14 cellular contexts compared by ENCODE assay signal in genomic region chr22:42821386-42821785, GRCh38. TPM values are rescaled to one million over a fixed set of nuclear protein-coding genes. Genes with fewer than 3 reads are reported as not detected.
DNase-seq lines count a peak whose midpoint lies in the region; ATAC-seq, FAIRE-seq and TF ChIP-seq lines count a peak whose summit lies in the region.
"Had no signal": no experiment of that assay in that cellular context is flagged by ENCODE, and none has a peak within 500 bp of the region (broad histone marks: within the 10 kb centered on the region; RNA-seq: fewer than 3 reads in every experiment).

No MANE protein-coding gene starts in this region.

- no peak for TF ChIP-seq RAD21 in A549 (conservative IDR thresholded peaks at IDR 0.05 in 1 of 2, IDR thresholded peaks at IDR 0.05 in 1 of 2)

- peaks cover 54% of the 10 kb centered on the region for H3F3A ChIP-seq in GM23248 (ENCODE audit: insufficient read depth)

- no peaks in the 10 kb centered on the region for H3K27me3 Mint-ChIP-seq in activated T-helper 17 cell treated with anti-CD3 and anti-CD28 coated beads, Interleukin-2, amount 50 U/mL, for 72 hours
- no peaks in the 10 kb centered on the region for H3K27me3 Mint-ChIP-seq in memory B cell
- no peaks in the 10 kb centered on the region for H3K27me3 Mint-ChIP-seq in natural killer cell treated with Interleukin-12 subunit alpha and Interleukin-12 subunit beta and Interleukin-15 and Interleukin-18, amount 100 ng/mL, for 72 hours
- H3K27me3 Mint-ChIP-seq: CD4-positive, alpha-beta memory T cell; IgD-negative memory B cell had no signal

- no peak for FAIRE-seq in A549 (lab: Jason Lieb, UNC)
- FAIRE-seq: A204.1 had no signal

- POLR2A ChIA-PET in A549 (lab: Yijun Ruan, JAX) = no interaction called here

- H3K4me1 ChIP-seq in A549 (no peaks in the 10 kb centered on the region), GM23248 (ENCODE audit: insufficient read depth) (peaks cover 28% of the 10 kb centered on the region)
- H3K4me1 ChIP-seq: BE2C had no signal

- H3K27ac Mint-ChIP-seq in activated T-helper 17 cell treated with anti-CD3 and anti-CD28 coated beads, Interleukin-2, amount 50 U/mL, for 72 hours = peak overlapping the region; percentile 4
- H3K27ac Mint-ChIP-seq in memory B cell = peak overlapping the region; percentile 21
- H3K27ac Mint-ChIP-seq in natural killer cell treated with Interleukin-12 subunit alpha and Interleukin-12 subunit beta and Interleukin-15 and Interleukin-18, amount 100 ng/mL, for 72 hours = no peak overlapping the region
- H3K27ac Mint-ChIP-seq: IgD-negative memory B cell had no signal

- no peaks in the 10 kb centered on the region for H3K9me3 Mint-ChIP-seq in activated T-helper 17 cell treated with anti-CD3 and anti-CD28 coated beads, Interleukin-2, amount 50 U/mL, for 72 hours
- no peaks in the 10 kb centered on the region for H3K9me3 Mint-ChIP-seq in memory B cell
- H3K9me3 Mint-ChIP-seq in natural killer cell treated with Interleukin-12 subunit alpha and Interleukin-12 subunit beta and Interleukin-15 and Interleukin-18, amount 100 ng/mL, for 72 hours = no peaks in the 10 kb centered on the region
- H3K9me3 Mint-ChIP-seq: IgD-negative memory B cell had no signal

- H3K4me2 ChIP-seq in A549 (no peak overlapping the region), GM23248 (ENCODE audit: unreplicated experiment) (no peak overlapping the region)

- CTCF ChIA-PET in A549 (lab: Yijun Ruan, JAX) = interaction anchor here (1.2 to 1.6 kb wide), 3 partner anchors 9 to 160 kb away, joined by 3 to 4 read pairs (median 4); no protein-coding TSS in a partner anchor

- H3K27me3 ChIP-seq in GM23248 (replicated peaks; ENCODE audit: insufficient read depth) = no peaks in the 10 kb centered on the region
- H3K27me3 ChIP-seq: BE2C had no signal

- peaks cover 65% of the 10 kb centered on the region for H3K36me3 ChIP-seq in GM23248 (ENCODE audit: low read depth)
- H3K36me3 ChIP-seq: BE2C had no signal

- 88% methylated on average over 3 of the region's 3 CpGs for WGBS in A549 (ENCODE audit: missing lambda C conversion rate)
- WGBS in GM23248 (ENCODE audit: low coverage in 1 of 2, low lambda C conversion rate in 2 of 2, missing lambda C conversion rate in 2 of 2), 2 experiments = 89 to 94% methylated on average over 3 of the region's 3 CpGs

- H3K27ac ChIP-seq in A549 (no peak overlapping the region), GM23248 (0 out of 2 replicates have a peak overlapping the region, but pooled peaks have one; percentile 51)
- H3K27ac ChIP-seq: C4-2B had no signal

- no peak overlapping the region for H3K4me3 ChIP-seq in A549
- no peak overlapping the region for H3K4me3 ChIP-seq in GM23248

- TF ChIP-seq CTCF in A549 (IDR thresholded peaks at IDR 0.05) = no peak

- no peak for DNase-seq in A549 (ENCODE audit: low read depth in 1 of 2, low spot score in 1 of 2)
- no peak for DNase-seq in GM23248
- no peak for DNase-seq in memory B cell (ENCODE audit: low spot score in 2 of 2)
- DNase-seq in activated naive CD4-positive, alpha-beta T cell treated with Interleukin-2 at 50 U/mL for 16 hours = no peak
- DNase-seq in natural killer cell treated with Interleukin-12 subunit alpha and Interleukin-12 subunit beta and Interleukin-15 and Interleukin-18, amount 100 ng/mL, for 72 hours (ENCODE audit: low spot score) = no peak
- no peak for DNase-seq in islet precursor cell
- DNase-seq: BE2C; CD4-positive, alpha-beta memory T cell; DND-41; GDM1 had no signal

- H4K20me1 ChIP-seq in GM23248 (ENCODE audit: insufficient read depth) = no peaks in the 10 kb centered on the region

- in situ Hi-C loops in GM23248 (cut with MboI) = no loop called here

- H3K9ac ChIP-seq in GM23248 = no peak overlapping the region

- TF ChIP-seq EP300 in A549 (IDR thresholded peaks at IDR 0.05) = no peak

- peaks cover 6% of the 10 kb centered on the region; the same call in 2 of the 3 replicates for H3K9me3 ChIP-seq in A549
- H3K9me3 ChIP-seq in GM23248 (ENCODE audit: low read depth) = no peaks in the 10 kb centered on the region
- H3K9me3 ChIP-seq: BE2C had no signal

- ATAC-seq in A549 (no peak), memory B cell (ENCODE audit: low read depth) (no peak)
- ATAC-seq in activated T-helper 17 cell treated with anti-CD3 and anti-CD28 coated beads, Interleukin-2, amount 50 U/mL, for 72 hours (replicated peaks) = no peak
- ATAC-seq in natural killer cell treated with Interleukin-12 subunit alpha and Interleukin-12 subunit beta and Interleukin-15 and Interleukin-18, amount 100 ng/mL, for 72 hours = no peak

- no peak overlapping the region for H3K4me3 Mint-ChIP-seq in activated T-helper 17 cell treated with anti-CD3 and anti-CD28 coated beads, Interleukin-2, amount 50 U/mL, for 72 hours
- H3K4me3 Mint-ChIP-seq in memory B cell = no peak overlapping the region
- H3K4me3 Mint-ChIP-seq in natural killer cell treated with Interleukin-12 subunit alpha and Interleukin-12 subunit beta and Interleukin-15 and Interleukin-18, amount 100 ng/mL, for 72 hours = no peak overlapping the region
- H3K4me3 Mint-ChIP-seq: CD4-positive, alpha-beta memory T cell had no signal

- peaks cover 7% of the 10 kb centered on the region for H3K4me1 Mint-ChIP-seq in activated T-helper 17 cell treated with anti-CD3 and anti-CD28 coated beads, Interleukin-2, amount 50 U/mL, for 72 hours
- H3K4me1 Mint-ChIP-seq in memory B cell = peaks cover 2% of the 10 kb centered on the region
- H3K4me1 Mint-ChIP-seq in natural killer cell treated with Interleukin-12 subunit alpha and Interleukin-12 subunit beta and Interleukin-15 and Interleukin-18, amount 100 ng/mL, for 72 hours (ENCODE audit: low read depth in 2 of 2) = peaks cover 7 to 10% of the 10 kb centered on the region in 2 donors

- no peak overlapping the region for H2AFZ ChIP-seq in GM23248

- H3K36me3 Mint-ChIP-seq in activated T-helper 17 cell treated with anti-CD3 and anti-CD28 coated beads, Interleukin-2, amount 50 U/mL, for 72 hours (ENCODE audit: low read depth) = peaks cover 76% of the 10 kb centered on the region
- peaks cover 18% of the 10 kb centered on the region for H3K36me3 Mint-ChIP-seq in memory B cell
- H3K36me3 Mint-ChIP-seq in natural killer cell treated with Interleukin-12 subunit alpha and Interleukin-12 subunit beta and Interleukin-15 and Interleukin-18, amount 100 ng/mL, for 72 hours = peaks cover 17% of the 10 kb centered on the region

- peaks cover 36% of the 10 kb centered on the region for H3K79me2 ChIP-seq in GM23248 (ENCODE audit: insufficient read depth)

- no peaks in the 10 kb centered on the region for H3K9me2 ChIP-seq in GM23248 (ENCODE audit: insufficient read depth)

- no peak for TF ChIP-seq POLR2A in A549 (IDR thresholded peaks at IDR 0.05; ENCODE audit: low read length)

TF ChIP-seq in A549, 52 proteins besides CTCF, POLR2A, EP300 and RAD21:
- 0 out of 2 replicates have a peak, but pooled peaks have one; percentile 20 for TF ChIP-seq KDM1A (IDR thresholded peaks at IDR 0.05; ENCODE audit: low read depth)
- no peak for TF ChIP-seq EHMT2 (IDR thresholded peaks at IDR 0.05; ENCODE audit: low read depth)
- no peak for TF ChIP-seq CHD2 (IDR thresholded peaks at IDR 0.05; ENCODE audit: low read length, partially characterized antibody)
- no peak for TF ChIP-seq CHD4 (IDR thresholded peaks at IDR 0.05; ENCODE audit: borderline replicate concordance)
- no peak for TF ChIP-seq HES2 (IDR thresholded peaks at IDR 0.05)
- no peak for TF ChIP-seq RCOR1 (IDR thresholded peaks at IDR 0.05; ENCODE audit: low read depth, low read length)

RNA-seq across cellular contexts. Expression of gene ARFGAP3, which starts 35.7 kb away (rescaled TPM):
- polyA plus RNA-seq in A549 (2011; rRNA removed) = 33.3 and 39.0 TPM in 2 replicates
- 8.2 and 9.2 TPM in 2 replicates for polyA plus RNA-seq in A549 (2012; cell fraction: cytosol; rRNA removed)
- polyA plus RNA-seq in A549 (2012; cell fraction: nucleus; rRNA removed) = 8.4 and 12.5 TPM in 2 replicates
- 15.8 to 20.3 TPM (median 19.1 TPM) in 3 replicates for polyA plus RNA-seq in A549 (2017; fragmentation: RNase III; extraction: RNeasy Plus Mini Kit Qiagen cat#74134 plus additional on column Dnase treatment)
- polyA minus RNA-seq in A549 (2011; rRNA and poly(A)+ RNA removed) = 20.5 and 22.8 TPM in 2 replicates
- 83.2 and 96.8 TPM in 2 replicates for total RNA-seq in GM23248 (2014; rRNA removed; shearing (Covaris generic))
- polyA plus RNA-seq in GM23248 (2016; fragmentation: Nextera tagmentation; extraction: Ambion mirVana) = 79.7 and 81.5 TPM in 2 replicates
- 10 to 100 TPM; 32.0 to 32.8 TPM for total RNA-seq in activated T-helper 17 cell treated with anti-CD3 and anti-CD28 coated beads, Interleukin-2, amount 50 U/mL, for 72 hours
- 10 to 100 TPM; 28.3 to 50.4 TPM for total RNA-seq in natural killer cell treated with Interleukin-12 subunit alpha and Interleukin-12 subunit beta and Interleukin-15 and Interleukin-18, amount 100 ng/mL, for 72 hours

Comparison
In these comparisons a context has a peak if more than half of its experiments do, and no peak if none do; other contexts are left out.
1. H3K27ac Mint-ChIP-seq: peak in activated T-helper 17 cell treated with anti-CD3 and anti-CD28 coated beads, Interleukin-2, amount 50 U/mL, for 72 hours (single experiment) and memory B cell (single experiment); none in natural killer cell treated with Interleukin-12 subunit alpha and Interleukin-12 subunit beta and Interleukin-15 and Interleukin-18, amount 100 ng/mL, for 72 hours (0 of 2).